In genomic region chr17:61644800-61645774, GRCh38 we compare ENCODE assay signal across 2 cellular contexts.
A peak's percentile ranks its signal among the peaks of the same experiment; 100 is the strongest.
TF ChIP-seq lines count a peak whose summit lies in the region.

No MANE protein-coding gene starts in this region.

TF ChIP-seq in A549, 52 proteins besides CTCF, POLR2A, EP300 and RAD21 (continued from another document):
- TF ChIP-seq HMGXB4 (CRISPR knock-in tag; IDR thresholded peaks at IDR 0.05; ENCODE audit: borderline replicate concordance) (no peak), TP53 (CRISPR knock-in tag; IDR thresholded peaks at IDR 0.05) (no peak), SREBF2 (IDR thresholded peaks at IDR 0.05) (no peak), POLR2AphosphoS2 (conservative IDR thresholded peaks at IDR 0.05; ENCODE audit: low read length) (no peak), RARB (CRISPR knock-in tag; IDR thresholded peaks at IDR 0.05) (no peak), PBX3 (IDR thresholded peaks at IDR 0.05) (no peak), HES2 (IDR thresholded peaks at IDR 0.05) (no peak), HOXB13 (CRISPR knock-in tag; IDR thresholded peaks at IDR 0.05; ENCODE audit: low read depth) (no peak), HEYL (CRISPR knock-in tag; IDR thresholded peaks at IDR 0.05) (no peak)

TF ChIP-seq in HEK293, 187 proteins besides CTCF, POLR2A, EP300 and RAD21 (continued from another document):
- TF ChIP-seq ZNF555 (tag by site-specific recombination; conservative IDR thresholded peaks at IDR 0.05) (0 out of 2 replicates have a peak, but pooled peaks have one; percentile 4), GLI4 (tag by site-specific recombination; IDR thresholded peaks at IDR 0.05) (no peak), ZNF26 (tag by site-specific recombination; IDR thresholded peaks at IDR 0.05) (no peak)
